8 cellular contexts compared by ENCODE assay signal in genomic region chr2:108588070-108588668, GRCh38. TPM values are rescaled to one million over a fixed set of nuclear protein-coding genes. Genes with fewer than 3 reads are reported as not detected.
A peak's percentile ranks its signal among the peaks of the same experiment; 100 is the strongest.
DNase-seq lines count a peak whose midpoint lies in the region; ATAC-seq and TF ChIP-seq lines count a peak whose summit lies in the region.

No MANE protein-coding gene starts in this region.

- no peaks in the 10 kb centered on the region for H3K27me3 ChIP-seq in cardiac muscle cell
- H3K27me3 ChIP-seq in smooth muscle cell (ENCODE audit: low read depth): no peaks in the 10 kb centered on the region

- H3K36me3 ChIP-seq in cardiac muscle cell (no peaks in the 10 kb centered on the region), smooth muscle cell (ENCODE audit: low read depth) (no peaks in the 10 kb centered on the region)

- 74% methylated on average over 3 of the region's 3 CpGs for WGBS in smooth muscle cell (ENCODE audit: low lambda C conversion rate)

- H3K9me3 Mint-ChIP-seq in HFFc6 (no peaks in the 10 kb centered on the region), T-cell (no peaks in the 10 kb centered on the region)

- peaks cover 85% of the 10 kb centered on the region for H3K79me2 ChIP-seq in smooth muscle cell (ENCODE audit: low read depth)

- H3K4me3 ChIP-seq in cardiac muscle cell (no peak overlapping the region), smooth muscle cell (no peak overlapping the region)

- TF ChIP-seq CTCF in HFFc6 (IDR thresholded peaks at IDR 0.05) (no peak), cardiac muscle cell (IDR thresholded peaks at IDR 0.05; ENCODE audit: low read depth, low read length) (no peak), smooth muscle cell (IDR thresholded peaks at IDR 0.05; ENCODE audit: borderline replicate concordance, insufficient read depth, poor library complexity, severe bottlenecking) (no peak)

- ATAC-seq in T-cell (replicated peaks in 1 of 4): peak in 1 of 4 experiments; percentile 75

- H3K27ac ChIP-seq in cardiac muscle cell (peak overlapping the region; percentile 70), smooth muscle cell (ENCODE audit: low read depth) (peak overlapping the region; percentile 88)

- no peak overlapping the region for H2AFZ ChIP-seq in smooth muscle cell (ENCODE audit: low read depth)

- H3K9me3 ChIP-seq in cardiac muscle cell (ENCODE audit: low read depth): no peaks in the 10 kb centered on the region
- no peaks in the 10 kb centered on the region for H3K9me3 ChIP-seq in smooth muscle cell (replicated peaks; ENCODE audit: low read depth)

- H3K36me3 Mint-ChIP-seq in HFFc6 (ENCODE audit: low read depth) (no peaks in the 10 kb centered on the region), T-cell (no peaks in the 10 kb centered on the region)

- peaks cover 88% of the 10 kb centered on the region for H3K4me1 Mint-ChIP-seq in HFFc6 (ENCODE audit: low read depth)
- peaks cover 27 to 32% (median 30%) of the 10 kb centered on the region in 3 donors for H3K4me1 Mint-ChIP-seq in T-cell

- CTCF ChIA-PET in T-cell (lab: Charles Lee): interaction anchor here (0.6 to 0.7 kb wide), 2 partner anchors 10 to 601 kb away, joined by 4 to 5 read pairs; no protein-coding TSS in a partner anchor

- POLR2A ChIA-PET in T-cell (lab: Charles Lee): no interaction called here

- H3K27me3 Mint-ChIP-seq in HFFc6 (ENCODE audit: insufficient read depth) (peaks cover 2% of the 10 kb centered on the region), T-cell (no peaks in the 10 kb centered on the region)

- peak overlapping the region; percentile 72 for H3K4me2 ChIP-seq in smooth muscle cell

- H3K4me1 ChIP-seq in cardiac muscle cell (ENCODE audit: low read depth) (peaks cover 23% of the 10 kb centered on the region), smooth muscle cell (ENCODE audit: low read depth) (peaks cover 36% of the 10 kb centered on the region)

- H3F3A ChIP-seq in smooth muscle cell (ENCODE audit: low read depth): peaks cover 30% of the 10 kb centered on the region

- H3K9ac ChIP-seq in smooth muscle cell (ENCODE audit: low read depth): peak overlapping the region; percentile 62

- H4K20me1 ChIP-seq in smooth muscle cell (ENCODE audit: low read depth): peaks cover 2% of the 10 kb centered on the region

- H3K4me3 Mint-ChIP-seq in HFFc6 (no peak overlapping the region), T-cell (peak overlapping the region in 1 of 3 donors; percentile 6)

- DNase-seq in HFFc6 (no peak), T-cell (no peak), cardiac muscle cell (ENCODE audit: low read depth in 1 of 2, low spot score in 1 of 2) (peak in 1 of 2 donors; percentile 38), smooth muscle cell (lab: John Stamatoyannopoulos, UW; ENCODE audit: unreplicated experiment) (no peak), cerebellar nuclear complex (lab: John Stamatoyannopoulos, UW) (no peak), SW480 (ENCODE audit: low spot score) (no peak), putamen (ENCODE audit: low spot score) (no peak)
- no peak for DNase-seq in stimulated activated CD8-positive, alpha-beta memory T cell treated with anti-CD3 and anti-CD28 coated beads, Interleukin-4, amount 100 ng/mL, for 48 hours

- peak overlapping the region; percentile 90 for H3K27ac Mint-ChIP-seq in HFFc6
- peak overlapping the region; percentile 56 to 70 for H3K27ac Mint-ChIP-seq in T-cell

RNA-seq across cellular contexts. Expression of gene LIMS1, which starts 53.9 kb away (rescaled TPM):
- 10 to 100 TPM; 57.0 to 58.7 (median 57.8) TPM for total RNA-seq in HFFc6 (2021; fragmentation: NEBNext Ultra II Directional; extraction: Animal tissue kit (Norgen Biotek cat#: 25700))
- total RNA-seq in T-cell (10 to 100 TPM; 55.5 to 82.8 (median 56.9) TPM), cardiac muscle cell (34.0 and 56.8 TPM in 2 replicates), smooth muscle cell (147 and 155 TPM in 2 replicates)
- polyA plus RNA-seq in cardiac muscle cell (29.8 and 34.6 TPM in 2 replicates), smooth muscle cell (56.9 and 63.1 TPM in 2 replicates)
